In genomic region chr3:46933261-46933660, GRCh38 we compare ENCODE assay signal across 12 cellular contexts. TPM values are rescaled to one million over a fixed set of nuclear protein-coding genes. Genes with fewer than 3 reads are reported as not detected.
A peak's percentile ranks its signal among the peaks of the same experiment; 100 is the strongest.
DNase-seq lines count a peak whose midpoint lies in the region; ATAC-seq and TF ChIP-seq lines count a peak whose summit lies in the region.
"Had no signal": no experiment of that assay in that cellular context is flagged by ENCODE, and none has a peak within 500 bp of the region (broad histone marks: within the 10 kb centered on the region; RNA-seq: fewer than 3 reads in every experiment).

No MANE protein-coding gene starts in this region.

- H3K27ac Mint-ChIP-seq in CD8-positive, alpha-beta memory T cell, result peak overlapping the region in 7 of 8 donors; percentile 7 to 81 (median 54)
- H3K27ac Mint-ChIP-seq: neural progenitor cell had no signal

- intact Hi-C loops in PC-3 (cut with micrococcal nuclease), result no loop called here
- intact Hi-C loops in spleen (cut with DNase I; ENCODE audit: low total_unique reads), result no loop called here

- H3K79me2 ChIP-seq in PC-3 (ENCODE audit: low read length), result peaks cover 93% of the 10 kb centered on the region

- POLR2A ChIA-PET in CD8-positive, alpha-beta memory T cell (lab: Charles Lee), result no interaction called here
- POLR2A ChIA-PET in PC-3 (lab: Charles Lee; ENCODE audit: unreplicated experiment), result no interaction called here

- H3K27me3 ChIP-seq in CD8-positive, alpha-beta memory T cell (ENCODE audit: insufficient read depth, low read length, poor library complexity, severe bottlenecking), result no peaks in the 10 kb centered on the region
- H3K27me3 ChIP-seq in PC-3 (ENCODE audit: low read length), result no peaks in the 10 kb centered on the region
- H3K27me3 ChIP-seq in right atrium auricular region, result no peaks in the 10 kb centered on the region
- no peaks in the 10 kb centered on the region for H3K27me3 ChIP-seq in spleen (replicated peaks in 1 of 7)
- H3K27me3 ChIP-seq: neural progenitor cell had no signal

- H3K4me3 ChIP-seq in CD8-positive, alpha-beta memory T cell (ENCODE audit: low read length), result no peak overlapping the region
- no peak overlapping the region for H3K4me3 ChIP-seq in PC-3 (ENCODE audit: low read length)
- no peak overlapping the region for H3K4me3 ChIP-seq in right atrium auricular region
- H3K4me3 ChIP-seq in spleen, result no peak overlapping the region
- H3K4me3 ChIP-seq: neural progenitor cell had no signal

- peaks cover 59 to 86% (median 65%) of the 10 kb centered on the region in 3 donors for H3K4me1 Mint-ChIP-seq in CD8-positive, alpha-beta memory T cell

- BruUV-seq in PC-3 (replicated peaks; lab: Mats Ljungman, UMichigan), result no TSS peak

- H3K36me3 ChIP-seq in CD8-positive, alpha-beta memory T cell (ENCODE audit: insufficient read depth, low read length), result peaks cover 26% of the 10 kb centered on the region
- H3K36me3 ChIP-seq in PC-3 (ENCODE audit: low read depth, low read length), result peaks cover 32% of the 10 kb centered on the region
- H3K36me3 ChIP-seq in right atrium auricular region, result no peaks in the 10 kb centered on the region
- H3K36me3 ChIP-seq in spleen, result peaks cover 0 to 51% (median 14%) of the 10 kb centered on the region in 6 donors
- H3K36me3 ChIP-seq: neural progenitor cell had no signal

- peak overlapping the region in 1 of 7 donors; percentile 9 for H3K4me3 Mint-ChIP-seq in CD8-positive, alpha-beta memory T cell
- H3K4me3 Mint-ChIP-seq: activated naive CD8-positive, alpha-beta T cell treated with anti-CD3 and anti-CD28 coated beads, Interleukin-2, amount 50 U/mL, for 24 hours; neural progenitor cell had no signal

- ATAC-seq in PC-3, result no peak
- ATAC-seq: activated naive CD8-positive, alpha-beta T cell treated with anti-CD3 and anti-CD28 coated beads, Interleukin-2, amount 50 U/mL, for 24 hours had no signal

- no peak overlapping the region for H3K9ac ChIP-seq in PC-3 (ENCODE audit: low read length)
- H3K9ac ChIP-seq: neural progenitor cell had no signal

- WGBS in spleen, 5 donors, result 65 to 81% (median 70%) methylated on average over 5 to 6 of the region's 6 CpGs

- TF ChIP-seq CTCF in PC-3 (conservative IDR thresholded peaks at IDR 0.05; ENCODE audit: low read depth, low read length) (no peak), right atrium auricular region (IDR thresholded peaks at IDR 0.05) (no peak), spleen (IDR thresholded peaks at IDR 0.05 in 8 of 11, conservative IDR thresholded peaks at IDR 0.05 in 3 of 11) (no peak)

- no peaks in the 10 kb centered on the region for H3K9me3 ChIP-seq in CD8-positive, alpha-beta memory T cell (ENCODE audit: low read length)
- H3K9me3 ChIP-seq in PC-3 (ENCODE audit: low read length) (no peaks in the 10 kb centered on the region), right atrium auricular region (no peaks in the 10 kb centered on the region), spleen (peaks cover 0 to 9% (median 0%) of the 10 kb centered on the region in 8 donors)

- CTCF ChIA-PET in CD8-positive, alpha-beta memory T cell (lab: Charles Lee), result interaction anchor here (0.6 to 2.5 kb wide), 4 partner anchors 10 to 231 kb away, joined by 3 to 7 read pairs (median 4); partner anchors contain the start of gene SETD2
- CTCF ChIA-PET in PC-3 (lab: Charles Lee), result interaction anchor here (1.0 kb wide), 1 partner anchor 65 kb away, joined by 4 read pairs; no protein-coding TSS in a partner anchor

- H3K27me3 Mint-ChIP-seq in CD8-positive, alpha-beta memory T cell, result no peaks in the 10 kb centered on the region
- H3K27me3 Mint-ChIP-seq: activated naive CD8-positive, alpha-beta T cell treated with anti-CD3 and anti-CD28 coated beads, Interleukin-2, amount 50 U/mL, for 24 hours had no signal

- 0 out of 2 replicates have a peak, but pooled peaks cover 17% of the 10 kb centered on the region for H4K20me1 ChIP-seq in PC-3 (ENCODE audit: low read length)

- H3K9me3 Mint-ChIP-seq in CD8-positive, alpha-beta memory T cell, result peaks cover 4 to 9% (median 5%) of the 10 kb centered on the region in 5 donors
- H3K9me3 Mint-ChIP-seq: activated naive CD8-positive, alpha-beta T cell treated with anti-CD3 and anti-CD28 coated beads, Interleukin-2, amount 50 U/mL, for 24 hours; neural progenitor cell had no signal

- H3F3A ChIP-seq in PC-3 (ENCODE audit: low read length, unreplicated experiment), result peaks cover 10% of the 10 kb centered on the region

- peak in 1 of 5 donors; percentile 35 for DNase-seq in CD8-positive, alpha-beta memory T cell
- DNase-seq in PC-3 (no peak), right atrium auricular region (ENCODE audit: low spot score) (no peak), spleen (peak; percentile 57), iPS-NIHi11 (ENCODE audit: low spot score) (no peak), caudate nucleus (lab: John Stamatoyannopoulos, UW) (no peak), NAMALWA (ENCODE audit: low spot score) (no peak)
- DNase-seq: activated CD4-positive, alpha-beta T cell treated with anti-CD3 and anti-CD28 coated beads for 48 hours; activated naive CD8-positive, alpha-beta T cell treated with anti-CD3 and anti-CD28 coated beads, Interleukin-2, amount 50 U/mL, for 24 hours; NCI-H510A treated with DMSO at 0.1 percent for 48 hours; stimulated activated CD4-positive, alpha-beta T cell treated with anti-CD3 and anti-CD28 coated beads, Interleukin-2, amount 100 ng/mL, for 48 hours had no signal

- no peak for TF ChIP-seq POLR2A in spleen (IDR thresholded peaks at IDR 0.05)

- H3K9me2 ChIP-seq in PC-3 (replicated peaks; ENCODE audit: low read length), result no peaks in the 10 kb centered on the region

- no peak overlapping the region for H2AFZ ChIP-seq in PC-3 (ENCODE audit: low read length)
- H2AFZ ChIP-seq: neural progenitor cell had no signal

- H3K27ac ChIP-seq in CD8-positive, alpha-beta memory T cell (ENCODE audit: low read depth, low read length), result no peak overlapping the region
- H3K27ac ChIP-seq in PC-3 (ENCODE audit: low read length) (peak overlapping the region; percentile 51; the same call in 1 of the 2 replicates), right atrium auricular region (peak overlapping the region; percentile 85 to 91), spleen (peak overlapping the region; percentile 63 to 89 (median 84)), caudate nucleus (ENCODE audit: low read depth, low read length) (no peak overlapping the region)
- H3K27ac ChIP-seq: neural progenitor cell had no signal

- H3K4me1 ChIP-seq in CD8-positive, alpha-beta memory T cell (ENCODE audit: insufficient read depth, low read length), result peaks cover 54% of the 10 kb centered on the region
- H3K4me1 ChIP-seq in PC-3 (ENCODE audit: insufficient read depth, low read length) (peaks cover 68% of the 10 kb centered on the region), right atrium auricular region (peaks cover 0 to 100% of the 10 kb centered on the region in 2 donors), spleen (peaks cover 77 to 100% (median 98%) of the 10 kb centered on the region in 6 donors)

- peaks cover 6 to 48% (median 17%) of the 10 kb centered on the region in 3 donors for H3K36me3 Mint-ChIP-seq in CD8-positive, alpha-beta memory T cell

- H3K4me2 ChIP-seq in PC-3 (ENCODE audit: low read length), result no peak overlapping the region
- H3K4me2 ChIP-seq: neural progenitor cell had no signal

RNA-seq across cellular contexts. Expression of gene CCDC12, which starts 43.3 kb away (rescaled TPM):
- 10 to 100 TPM; 56.4 to 59.8 TPM for total RNA-seq in CD8-positive, alpha-beta memory T cell
- polyA plus RNA-seq in CD8-positive, alpha-beta memory T cell, result 114 TPM
- 44.2 and 67.8 TPM in 2 replicates for total RNA-seq in PC-3 (2014; rRNA removed)
- 10 to 100 TPM; 27.5 to 38.6 TPM for total RNA-seq in right atrium auricular region
- total RNA-seq in spleen, result 10 to 100 TPM; 36.5 to 71.4 (median 54.7) TPM
- polyA plus RNA-seq in spleen, result 100 to 1,000 TPM in 2 of 3 donors, 10 to 100 TPM in 1; 93.5 to 124 (median 105) TPM

RNA-seq across cellular contexts. Expression of gene NBEAL2, which starts 46.2 kb away (rescaled TPM):
- 10 to 100 TPM; 76.2 to 83.5 TPM for total RNA-seq in CD8-positive, alpha-beta memory T cell
- 12.8 TPM for polyA plus RNA-seq in CD8-positive, alpha-beta memory T cell
- total RNA-seq in PC-3 (2014; rRNA removed) (50.7 and 77.2 TPM in 2 replicates), right atrium auricular region (10 to 100 TPM in 1 of 2 donors, 1 to 10 TPM in 1; 7.5 to 15.3 TPM), spleen (100 to 1,000 TPM; 101 to 271 (median 162) TPM)
- 100 to 1,000 TPM in 2 of 3 donors, 10 to 100 TPM in 1; 44.0 to 126 (median 119) TPM for polyA plus RNA-seq in spleen

RNA-seq across cellular contexts. Expression of gene PTH1R, which starts 55.7 kb away (rescaled TPM):
- total RNA-seq in CD8-positive, alpha-beta memory T cell, result not detected
- polyA plus RNA-seq in CD8-positive, alpha-beta memory T cell, result not detected
- total RNA-seq in PC-3 (2014; rRNA removed) (not detected in 2 replicates), right atrium auricular region (10 to 100 TPM in 1 of 2 donors, 1 to 10 TPM in 1; 7.2 to 10.1 TPM), spleen (10 to 100 TPM in 6 of 7 donors, 1 to 10 TPM in 1; 5.1 to 38.7 (median 21.9) TPM)
- polyA plus RNA-seq in spleen, result 100 to 1,000 TPM in 1 of 3 donors, 10 to 100 TPM in 2; 61.8 to 190 (median 67.1) TPM

Comparison
In these comparisons a context has a peak if more than half of its experiments do, and no peak if none do; other contexts are left out.
1. H3K27ac ChIP-seq: peak in PC-3 (single experiment), right atrium auricular region (2 of 2) and spleen (8 of 8); none in CD8-positive, alpha-beta memory T cell (single experiment) and caudate nucleus (single experiment).